8 cellular contexts compared by ENCODE assay signal in genomic region chr5:1003296-1003937, GRCh38. TPM values are rescaled to one million over a fixed set of nuclear protein-coding genes. Genes with fewer than 3 reads are reported as not detected.
DNase-seq lines count a peak whose midpoint lies in the region; ATAC-seq and TF ChIP-seq lines count a peak whose summit lies in the region.

No MANE protein-coding gene starts in this region.

- TF ChIP-seq CTCF in choroid plexus epithelial cell (conservative IDR thresholded peaks at IDR 0.05; ENCODE audit: low read depth, low read length) = no peak

- peaks cover 51% of the 10 kb centered on the region for H3K27me3 Mint-ChIP-seq in IgD-negative memory B cell

- no peak overlapping the region for H3K27ac Mint-ChIP-seq in IgD-negative memory B cell

- peak; percentile 2 for ATAC-seq in sciatic nerve

- H3K4me3 ChIP-seq in choroid plexus epithelial cell (ENCODE audit: low read depth, low read length) = no peak overlapping the region

- DNase-seq in NCI-H510A (lab: John Stamatoyannopoulos, UW) (peak; percentile 89), choroid plexus epithelial cell (ENCODE audit: low read depth) (peak; percentile 12), sciatic nerve (ENCODE audit: low spot score) (peak; percentile 57), GM19240 (ENCODE audit: insufficient read length, low spot score) (no peak), EL (no peak), SHP77 treated with DMSO at 0.1 percent for 48 hours (lab: John Stamatoyannopoulos, UW) (no peak)
- DNase-seq in activated CD4-positive, CD25-positive, alpha-beta regulatory T cell (lab: John Stamatoyannopoulos, UW) = no peak

- H3K4me3 Mint-ChIP-seq in IgD-negative memory B cell = peak overlapping the region in 3 of 4 donors; percentile 12 to 63 (median 50)

- peaks cover 2 to 10% (median 6%) of the 10 kb centered on the region in 3 donors for H3K4me1 Mint-ChIP-seq in IgD-negative memory B cell

- no peaks in the 10 kb centered on the region for H3K9me3 Mint-ChIP-seq in IgD-negative memory B cell

- H3K36me3 Mint-ChIP-seq in IgD-negative memory B cell = no peaks in the 10 kb centered on the region

- intact Hi-C loops in sciatic nerve (cut with DNase I) = no loop called here

RNA-seq across cellular contexts. Expression of gene NKD2, which starts 5.2 kb away (rescaled TPM):
- not detected for polyA plus RNA-seq in IgD-negative memory B cell
- 0.89 TPM for total RNA-seq in sciatic nerve

Comparison
In these comparisons a context has a peak if more than half of its experiments do, and no peak if none do; other contexts are left out.
1. DNase-seq: peak in NCI-H510A (single experiment), choroid plexus epithelial cell (single experiment) and sciatic nerve (single experiment); none in GM19240 (single experiment), EL (single experiment), SHP77 treated with DMSO at 0.1 percent for 48 hours (single experiment) and activated CD4-positive, CD25-positive, alpha-beta regulatory T cell (0 of 4).